Comparison of ENCODE assay signal across 8 cellular contexts in the genomic region with DNA sequence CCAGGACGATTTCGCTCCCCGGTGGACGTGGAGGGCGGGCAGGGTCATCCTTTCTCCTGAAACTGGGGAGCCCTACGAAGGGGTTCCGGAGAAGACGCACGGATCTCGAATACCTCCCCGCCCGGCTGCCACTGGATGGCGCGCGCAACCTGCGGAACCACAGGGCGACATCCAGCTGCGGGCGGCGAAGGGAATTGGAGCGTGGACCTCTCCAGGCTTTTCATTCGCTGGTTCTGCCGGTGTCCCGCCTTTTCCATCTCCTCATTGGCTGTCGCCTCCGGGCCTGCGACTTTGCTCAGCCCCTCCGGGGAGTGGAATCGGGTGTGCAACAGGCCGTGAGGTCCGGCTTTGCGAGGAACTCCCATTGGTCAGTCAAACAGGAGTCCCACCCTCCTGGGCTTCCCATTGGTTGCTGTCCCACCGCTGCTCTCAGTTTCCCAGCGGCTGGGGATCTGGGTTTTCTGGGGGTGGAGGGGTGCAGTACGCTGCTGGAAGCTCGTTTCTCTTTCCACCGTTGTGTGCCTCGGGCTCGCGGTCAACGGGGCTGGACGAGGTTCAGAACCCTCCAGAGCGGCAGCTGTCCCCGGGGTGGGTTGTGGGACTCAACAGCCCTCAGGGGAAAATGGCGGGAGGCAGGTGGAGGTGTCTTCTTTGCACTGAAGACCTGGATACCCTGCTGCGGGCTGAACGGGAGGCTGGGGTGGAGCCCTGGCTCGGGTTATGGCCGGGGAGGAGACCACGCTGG. TPM values are rescaled to one million over a fixed set of nuclear protein-coding genes. Genes with fewer than 3 reads are reported as not detected.
DNase-seq lines count a peak whose midpoint lies in the region; ATAC-seq, FAIRE-seq and TF ChIP-seq lines count a peak whose summit lies in the region.

No MANE protein-coding gene starts in this region.

- H3K4me3 ChIP-seq in astrocyte of the cerebellum (ENCODE audit: low read depth, low read length) (peak overlapping the region; percentile 61), hepatocyte (peak overlapping the region; percentile 59), rectal smooth muscle tissue (ENCODE audit: low read length) (peak overlapping the region; percentile 88), aorta (ENCODE audit: low read length in 2 of 2) (peak overlapping the region; percentile 1 to 56)

- H3K27me3 ChIP-seq in hepatocyte: no peaks in the 10 kb centered on the region
- no peaks in the 10 kb centered on the region for H3K27me3 ChIP-seq in rectal smooth muscle tissue (ENCODE audit: control insufficient read depth, insufficient read depth, low read length)
- H3K27me3 ChIP-seq in aorta (ENCODE audit: control insufficient read depth in 1 of 2, insufficient read depth in 2 of 2, low read length in 1 of 2): no peaks in the 10 kb centered on the region

- H3K9me2 ChIP-seq in hepatocyte (replicated peaks; ENCODE audit: insufficient read depth): no peaks in the 10 kb centered on the region

- H3K27me3 Mint-ChIP-seq in T-helper 2 cell treated with Interferon-gamma antibody and Interleukin-4, amounts not matched to agents 5 μg/mL and 100 μg/mL, for 36 hours (ENCODE audit: low read depth): no peaks in the 10 kb centered on the region

- peak; percentile 86 for FAIRE-seq in GM12891 (lab: Jason Lieb, UNC)

- peaks cover 7% of the 10 kb centered on the region for H3K9me3 Mint-ChIP-seq in T-helper 2 cell treated with Interferon-gamma antibody and Interleukin-4, amounts not matched to agents 5 μg/mL and 100 μg/mL, for 36 hours

- H3K9ac ChIP-seq in rectal smooth muscle tissue (ENCODE audit: low read length): peak overlapping the region; percentile 18

- peak overlapping the region; percentile 87 for H2AFZ ChIP-seq in hepatocyte

- H3K4me1 Mint-ChIP-seq in T-helper 2 cell treated with Interferon-gamma antibody and Interleukin-4, amounts not matched to agents 5 μg/mL and 100 μg/mL, for 36 hours (ENCODE audit: low read depth): peaks cover 9% of the 10 kb centered on the region

- DNase-seq in GM12891 (ENCODE audit: insufficient read length, low spot score): peak; percentile 80
- peak; percentile 96 for DNase-seq in NCI-H146 treated with DMSO at 0.1 percent for 48 hours (lab: John Stamatoyannopoulos, UW; ENCODE audit: unreplicated experiment)
- DNase-seq in T-helper 2 cell treated with Interferon-gamma antibody and Interleukin-4, amounts not matched to agents 5 μg/mL and 100 μg/mL, for 36 hours (ENCODE audit: low spot score): peak; percentile 90
- peak; percentile 89 for DNase-seq in astrocyte of the cerebellum (ENCODE audit: low read depth)
- peak; percentile 97 for DNase-seq in hepatocyte (ENCODE audit: low spot score)
- DNase-seq in aorta: peak; percentile 96 to 97

- ATAC-seq in HG02870 (IDR thresholded peaks at IDR 0.05; ENCODE audit: unreplicated experiment): peak; percentile 95
- ATAC-seq in aorta (ENCODE audit: low FRiP score): peak; percentile 98

- H3K4me3 Mint-ChIP-seq in T-helper 2 cell treated with Interferon-gamma antibody and Interleukin-4, amounts not matched to agents 5 μg/mL and 100 μg/mL, for 36 hours: peak overlapping the region; percentile 97

- H3K36me3 Mint-ChIP-seq in T-helper 2 cell treated with Interferon-gamma antibody and Interleukin-4, amounts not matched to agents 5 μg/mL and 100 μg/mL, for 36 hours (ENCODE audit: low read depth): no peaks in the 10 kb centered on the region

- in situ Hi-C loops in astrocyte of the cerebellum (cut with HindIII; ENCODE audit: low sequenced_read_pairs): no loop called here

- 4% methylated on average over 50 of the region's 50 CpGs for WGBS in hepatocyte (ENCODE audit: low lambda C conversion rate, missing lambda C conversion rate)
- 0 to 1% methylated on average over 50 of the region's 50 CpGs for WGBS in aorta, 2 donors

- H3K4me2 ChIP-seq in hepatocyte: peak overlapping the region; percentile 80

- H3K4me1 ChIP-seq in hepatocyte (ENCODE audit: insufficient read depth): peaks cover 5% of the 10 kb centered on the region
- H3K4me1 ChIP-seq in rectal smooth muscle tissue (ENCODE audit: control insufficient read depth, insufficient read depth, low read length): no peaks in the 10 kb centered on the region
- H3K4me1 ChIP-seq in aorta (ENCODE audit: control insufficient read depth in 1 of 2, insufficient read depth in 2 of 2, low read length in 2 of 2): no peaks in the 10 kb centered on the region

- intact Hi-C loops in aorta (cut with DNase I): no loop called here

- H3K27ac ChIP-seq in hepatocyte: peak overlapping the region; percentile 65
- peak overlapping the region; percentile 57 for H3K27ac ChIP-seq in rectal smooth muscle tissue (ENCODE audit: low read depth, low read length)
- no peak overlapping the region for H3K27ac ChIP-seq in aorta (ENCODE audit: low read depth in 1 of 2, low read length in 2 of 2)

- H3K36me3 ChIP-seq in hepatocyte (replicated peaks; ENCODE audit: insufficient read depth, low read depth) (no peaks in the 10 kb centered on the region), rectal smooth muscle tissue (ENCODE audit: control insufficient read depth, insufficient read depth, low read length) (no peaks in the 10 kb centered on the region), aorta (ENCODE audit: control insufficient read depth in 1 of 2, insufficient read depth in 2 of 2, low read length in 1 of 2) (no peaks in the 10 kb centered on the region)

- TF ChIP-seq CTCF in astrocyte of the cerebellum (IDR thresholded peaks at IDR 0.05; ENCODE audit: low read depth, low read length, missing control alignments) (peak; percentile 67), hepatocyte (IDR thresholded peaks at IDR 0.05; ENCODE audit: poor library complexity) (peak; percentile 87)

- no peak for TF ChIP-seq POLR2A in GM12891 (IDR thresholded peaks at IDR 0.05; ENCODE audit: low read depth, low read length)

- no peaks in the 10 kb centered on the region for H3K9me3 ChIP-seq in hepatocyte (ENCODE audit: low read depth)
- peaks cover 3% of the 10 kb centered on the region for H3K9me3 ChIP-seq in aorta (ENCODE audit: control insufficient read depth, low read length)

- no peaks in the 10 kb centered on the region for H4K20me1 ChIP-seq in hepatocyte (ENCODE audit: insufficient read depth, poor library complexity, severe bottlenecking)

- no peaks in the 10 kb centered on the region for H3K79me2 ChIP-seq in hepatocyte

- H3K27ac Mint-ChIP-seq in T-helper 2 cell treated with Interferon-gamma antibody and Interleukin-4, amounts not matched to agents 5 μg/mL and 100 μg/mL, for 36 hours: peak overlapping the region; percentile 85

TF ChIP-seq in GM12891, 5 proteins besides CTCF, POLR2A, EP300 and RAD21:
- TF ChIP-seq POU2F2 (IDR thresholded peaks at IDR 0.05; ENCODE audit: low read depth, low read length): no peak
- TF ChIP-seq TAF1 (IDR thresholded peaks at IDR 0.05; ENCODE audit: low read depth, low read length): no peak
- TF ChIP-seq SPI1 (IDR thresholded peaks at IDR 0.05; ENCODE audit: low read depth, low read length): no peak
- peak; percentile 78 for TF ChIP-seq PAX5 (IDR thresholded peaks at IDR 0.05; ENCODE audit: insufficient read depth, low read length, severe bottlenecking)

RNA-seq across cellular contexts. Expression of gene OR1D5, which starts 14.5 kb away (rescaled TPM):
- not detected for polyA plus RNA-seq in GM12891 (2012; ENCODE audit: low read depth, missing spikeins)
- not detected in 2 replicates for total RNA-seq in hepatocyte
- polyA plus RNA-seq in hepatocyte: not detected in 2 replicates
- not detected for total RNA-seq in aorta
- not detected for polyA plus RNA-seq in aorta

RNA-seq across cellular contexts. Expression of gene OR1D2, which starts 55.3 kb away (rescaled TPM):
- not detected for polyA plus RNA-seq in GM12891 (2012; ENCODE audit: low read depth, missing spikeins)
- total RNA-seq in hepatocyte (not detected in 2 replicates), aorta (not detected)
- polyA plus RNA-seq in hepatocyte (not detected in 2 replicates), aorta (not detected)

Comparison
In these comparisons a context has a peak if more than half of its experiments do, and no peak if none do; other contexts are left out.
1. H3K4me3 ChIP-seq: peak in every context shown above with its lines; median percentile 88 in rectal smooth muscle tissue; 61 in astrocyte of the cerebellum; 59 in hepatocyte; 28 in aorta.
2. H3K27ac ChIP-seq: peak in hepatocyte (single experiment) and rectal smooth muscle tissue (single experiment); none in aorta (0 of 2).
3. Peak in every context shown above with its lines, with median percentiles within 50 percentile points of each other: DNase-seq.